Comparison of ENCODE assay signal across 9 cellular contexts in genomic region chr10:116272497-116273221, GRCh38. TPM values are rescaled to one million over a fixed set of nuclear protein-coding genes. Genes with fewer than 3 reads are reported as not detected.
DNase-seq lines count a peak whose midpoint lies in the region; ATAC-seq, FAIRE-seq and TF ChIP-seq lines count a peak whose summit lies in the region.
"Had no signal": no experiment of that assay in that cellular context is flagged by ENCODE, and none has a peak within 500 bp of the region (broad histone marks: within the 10 kb centered on the region; RNA-seq: fewer than 3 reads in every experiment).

GFRA1 (minus strand) TSS chr10:116273206; CDS start chr10:116272029, 1,177 bp downstream.

- no peak within 1 kb of the TSS for H4K5ac ChIP-seq in H9 (ENCODE audit: insufficient read length, low read depth, low read length)

- H2BK5ac ChIP-seq in H9 (ENCODE audit: insufficient read length, low read length), result no peak within 1 kb of the TSS

- ATAC-seq in GM12878 (no peak), GM21576 (IDR thresholded peaks at IDR 0.05; ENCODE audit: unreplicated experiment) (no peak), HG02678 (IDR thresholded peaks at IDR 0.05; ENCODE audit: unreplicated experiment) (no peak)

- no peak within 1 kb of the TSS for H3K18ac ChIP-seq in H9 (ENCODE audit: insufficient read length, low read depth, low read length)

- H3K27ac ChIP-seq in H9 (ENCODE audit: insufficient read length, low read depth, low read length) (no peak within 1 kb of the TSS), GM12878 (ENCODE audit: control insufficient read depth, insufficient read depth) (no peak within 1 kb of the TSS), stomach (peak within 1 kb of the TSS; percentile 1 to 82 (median 68))

- TF ChIP-seq EP300 in GM12878 (IDR thresholded peaks at IDR 0.05; ENCODE audit: borderline replicate concordance in 1 of 2, control insufficient read depth in 1 of 2, low read depth in 2 of 2, low read length in 2 of 2) (no peak), stomach (IDR thresholded peaks at IDR 0.05) (no peak)

- H3K4me3 Mint-ChIP-seq in H9, result peak within 1 kb of the TSS; percentile 68 to 91

- H3K4me2 ChIP-seq in H9 (ENCODE audit: insufficient read depth, insufficient read length, low read length), result peak within 1 kb of the TSS; percentile 94
- peak within 1 kb of the TSS; percentile 55; the same call in 1 of the 2 replicates for H3K4me2 ChIP-seq in GM12878 (ENCODE audit: control insufficient read depth, insufficient read depth)

- H3K9me3 Mint-ChIP-seq in H9, result no peaks in the 10 kb centered on the region; a peak in 3 of 5 replicates

- H3K9ac ChIP-seq in H9 (ENCODE audit: extremely low read depth, insufficient read length, low read length), result no peak within 1 kb of the TSS
- H3K9ac ChIP-seq in GM12878 (ENCODE audit: control insufficient read depth, insufficient read depth, low read length), result no peak within 1 kb of the TSS

- SMC1A ChIA-PET in GM12878 (lab: Charles Lee; ENCODE audit: uncharacterized antibody, unreplicated experiment), result no interaction called here

- POLR2A ChIA-PET in GM12878 (lab: Charles Lee), result no interaction called here

- BruUV-seq in GM12878 (replicated peaks; lab: Mats Ljungman, UMichigan), result no TSS peak

- H3K4me1 ChIP-seq in H9 (ENCODE audit: insufficient read depth, low read length) (no peaks in the 10 kb centered on the region), GM12878 (ENCODE audit: control insufficient read depth, insufficient read depth, low read length) (no peaks in the 10 kb centered on the region), stomach (peaks cover 28 to 48% (median 39%) of the 10 kb centered on the region in 4 donors)

- no peak within 1 kb of the TSS for H3K56ac ChIP-seq in H9 (ENCODE audit: insufficient read length, low read depth, low read length)

- RAD21 ChIA-PET in GM12878 (lab: Charles Lee; ENCODE audit: unreplicated experiment), result no interaction called here

- H4K91ac ChIP-seq in H9 (ENCODE audit: insufficient read length, low read depth, low read length), result no peak within 1 kb of the TSS

- TF ChIP-seq POLR2A in GM12878 (IDR thresholded peaks at IDR 0.05; ENCODE audit: low read depth, low read length), result no peak
- no peak for TF ChIP-seq POLR2A in stomach (IDR thresholded peaks at IDR 0.05)

- H3K9me3 ChIP-seq in H9 (ENCODE audit: control insufficient read depth, low read depth, low read length), result no peaks in the 10 kb centered on the region
- no peaks in the 10 kb centered on the region for H3K9me3 ChIP-seq in GM12878 (replicated peaks; ENCODE audit: control insufficient read depth, insufficient read depth, low read length)
- H3K9me3 ChIP-seq in stomach, result no peaks in the 10 kb centered on the region

- H3K27me3 ChIP-seq in H9 (ENCODE audit: insufficient read depth, low read length), result peaks cover 57% of the 10 kb centered on the region
- peaks cover 2 to 6% of the 10 kb centered on the region in 2 experiments for H3K27me3 ChIP-seq in GM12878 (replicated peaks in 1 of 2; ENCODE audit: control insufficient read depth in 2 of 2, insufficient read depth in 2 of 2, low read length in 1 of 2)
- no peaks in the 10 kb centered on the region for H3K27me3 ChIP-seq in kidney epithelial cell (ENCODE audit: control insufficient read depth, insufficient read depth, low read length)
- H3K27me3 ChIP-seq in stomach, result peaks cover 0 to 68% (median 50%) of the 10 kb centered on the region in 3 donors

- no peaks in the 10 kb centered on the region; a peak in 2 of 7 replicates for H3K36me3 Mint-ChIP-seq in H9 (ENCODE audit: insufficient read depth in 1 of 3, low read depth in 3 of 3)

- no peak within 1 kb of the TSS for H3K14ac ChIP-seq in H9 (ENCODE audit: insufficient read depth, low read length)

- no peak within 1 kb of the TSS for H2BK12ac ChIP-seq in H9 (ENCODE audit: insufficient read length, low read depth, low read length)

- no peaks in the 10 kb centered on the region for H3K79me2 ChIP-seq in H9 (ENCODE audit: insufficient read depth, low read length)
- H3K79me2 ChIP-seq in GM12878 (ENCODE audit: control insufficient read depth, insufficient read depth, low read length), result no peaks in the 10 kb centered on the region

- H4K20me1 ChIP-seq in H9 (ENCODE audit: control insufficient read depth, insufficient read depth, insufficient read length) (no peaks in the 10 kb centered on the region), GM12878 (ENCODE audit: control insufficient read depth, insufficient read depth) (no peaks in the 10 kb centered on the region)

- no peak within 1 kb of the TSS for H3K27ac Mint-ChIP-seq in H9

- no peak within 1 kb of the TSS for H2AK5ac ChIP-seq in H9 (ENCODE audit: insufficient read length, low read length)

- no peak within 1 kb of the TSS for H2BK120ac ChIP-seq in H9 (ENCODE audit: low read depth, low read length, poor library complexity, severe bottlenecking)

- intact Hi-C loops in GM12878 (cut with micrococcal nuclease; ENCODE audit: unreplicated experiment), result no loop called here
- intact Hi-C loops in stomach (cut with DNase I; ENCODE audit: low total_unique reads), result no loop called here

- no CpG with 5 or more reads among the region's 69 CpGs for WGBS in H9 (ENCODE audit: extremely low coverage, insufficient read length, low lambda C conversion rate)
- 4% methylated on average over 49 of the region's 69 CpGs for WGBS in GM12878 (ENCODE audit: insufficient coverage, insufficient replicate concordance, low lambda C conversion rate, missing lambda C conversion rate)
- WGBS in stomach, 5 donors, result 0 to 4% (median 2%) methylated on average over 34 to 69 of the region's 69 CpGs

- no peak for FAIRE-seq in GM12878 (lab: Jason Lieb, UNC)
- FAIRE-seq: endometrium had no signal

- peaks cover 14 to 15% of the 10 kb centered on the region in 2 experiments for H3K4me1 Mint-ChIP-seq in H9

- H2BK15ac ChIP-seq in H9 (ENCODE audit: low read depth, low read length), result no peak within 1 kb of the TSS

- DNase-seq in AG08395 (ENCODE audit: low spot score), result peak; percentile 38
- peak; percentile 55 for DNase-seq in H9
- no peak for DNase-seq in GM12878 (ENCODE audit: low read depth, low spot score)
- DNase-seq in kidney epithelial cell (ENCODE audit: low read depth), result no peak
- DNase-seq in stomach, result no peak
- no peak for DNase-seq in activated gamma-delta T cell treated with Interleukin-2 at 50 U/mL for 16 hours

- H4K8ac ChIP-seq in H9 (replicated peaks; ENCODE audit: insufficient read length, low read depth, low read length), result no peak within 1 kb of the TSS

- no peak within 1 kb of the TSS for H2BK20ac ChIP-seq in H9 (ENCODE audit: low read depth, low read length, poor library complexity, severe bottlenecking)

- H3K23me2 ChIP-seq in H9 (ENCODE audit: insufficient read length, low read depth, low read length, poor library complexity, severe bottlenecking), result peaks cover 37% of the 10 kb centered on the region

- no peak within 1 kb of the TSS for H3T11ph ChIP-seq in H9 (ENCODE audit: low read length)

- no peak for TF ChIP-seq RAD21 in GM12878 (IDR thresholded peaks at IDR 0.05; ENCODE audit: insufficient read depth, low read depth, low read length)

- in situ Hi-C loops in GM12878 (cut with MboI), result no loop called here

- CTCF ChIA-PET in GM12878 (lab: Yijun Ruan, JAX), result no interaction called here

- H3K36me3 ChIP-seq in GM12878 (ENCODE audit: control insufficient read depth in 2 of 2, insufficient read depth in 2 of 2, low read length in 1 of 2), result no peaks in the 10 kb centered on the region
- H3K36me3 ChIP-seq in kidney epithelial cell (ENCODE audit: control insufficient read depth, insufficient read depth, low read length), result no peaks in the 10 kb centered on the region
- H3K36me3 ChIP-seq in stomach, result no peaks in the 10 kb centered on the region

- no peak within 1 kb of the TSS for H3K4ac ChIP-seq in H9 (ENCODE audit: low read depth, low read length)

- no peaks in the 10 kb centered on the region; the same call in none of the 2 replicates for H3K27me3 Mint-ChIP-seq in H9 (ENCODE audit: low read depth)

- TF ChIP-seq CTCF in H9 (conservative IDR thresholded peaks at IDR 0.05), result peak; percentile 41; the same call in 2 of the 3 replicates
- no peak for TF ChIP-seq CTCF in GM12878 (IDR thresholded peaks at IDR 0.05 in 2 of 3, conservative IDR thresholded peaks at IDR 0.05 in 1 of 3; ENCODE audit: control insufficient read depth in 2 of 3, extremely low read depth in 1 of 3, insufficient read depth in 1 of 3, low read depth in 3 of 3, low read length in 3 of 3)
- TF ChIP-seq CTCF in kidney epithelial cell (IDR thresholded peaks at IDR 0.05; ENCODE audit: insufficient read depth, low read length, poor library complexity, severe bottlenecking), result peak; percentile 5
- TF ChIP-seq CTCF in stomach (IDR thresholded peaks at IDR 0.05), result no peak

- H2AFZ ChIP-seq in H9 (ENCODE audit: low read length) (no peak within 1 kb of the TSS), GM12878 (ENCODE audit: control insufficient read depth, low read depth, low read length) (no peak within 1 kb of the TSS)

- no peaks in the 10 kb centered on the region for H3K79me1 ChIP-seq in H9 (ENCODE audit: insufficient read depth, low read depth, low read length, poor library complexity, severe bottlenecking)

- H3K23ac ChIP-seq in H9 (ENCODE audit: insufficient read length, low read depth, low read length), result no peak within 1 kb of the TSS

- H3K4me3 ChIP-seq in GM12878 (no peak within 1 kb of the TSS), kidney epithelial cell (ENCODE audit: low read depth, low read length) (peak within 1 kb of the TSS; percentile 52), stomach (peak within 1 kb of the TSS; percentile 55 to 67 (median 59))

TF ChIP-seq in GM12878, 131 proteins besides CTCF, POLR2A, EP300 and RAD21 (continues in another document):
- TF ChIP-seq CREM (IDR thresholded peaks at IDR 0.05; ENCODE audit: low read depth), result no peak

RNA-seq across cellular contexts. Expression of gene GFRA1, which starts in this region (rescaled TPM):
- total RNA-seq in H9 (2021), result 0.24 and 0.59 TPM in 2 replicates
- not detected in 2 replicates for total RNA-seq in GM12878 (2013; cell fraction: nucleolus; rRNA removed)
- total RNA-seq in GM12878 (2014; rRNA removed), result not detected in 2 replicates
- not detected in 2 replicates for total RNA-seq in GM12878 (2014; rRNA removed; fragmentation: Illumina TruSeq; extraction: Trizol)
- total RNA-seq in GM12878 (2021), result 0.05 TPM in 2 replicates
- polyA plus RNA-seq in GM12878 (2011; ENCODE audit: low read depth), result not detected
- polyA plus RNA-seq in GM12878 (2011; rRNA removed), result not detected in 2 replicates
- not detected in 2 replicates for polyA plus RNA-seq in GM12878 (2011; cell fraction: cytosol; rRNA removed)
- not detected in 2 replicates for polyA plus RNA-seq in GM12878 (2011; cell fraction: nucleus; rRNA removed)
- polyA plus RNA-seq in GM12878 (2012), result 0.01 TPM in 1 of 2 replicates, not detected in the other
- polyA plus RNA-seq in GM12878 (2014; fragmentation: Illumina TruSeq; extraction: Trizol), result not detected in 2 replicates
- polyA plus RNA-seq in GM12878 (2014; fragmentation: Nextera tagmentation; extraction: Ambion mirVana), result not detected
- not detected in 2 replicates for polyA plus RNA-seq in GM12878 (2014; rRNA removed)
- polyA plus RNA-seq in GM12878 (2016; fragmentation: Nextera tagmentation; extraction: Ambion mirVana), result under 1 TPM in 1 of 2 experiments, not detected in 1; 0.19 TPM
- not detected in 2 replicates for polyA minus RNA-seq in GM12878 (2011; rRNA and poly(A)+ RNA removed)
- polyA minus RNA-seq in GM12878 (2011; cell fraction: cytosol; rRNA and poly(A)+ RNA removed), result not detected in 2 replicates
- not detected in 2 replicates for polyA minus RNA-seq in GM12878 (2011; cell fraction: nucleus; rRNA and poly(A)+ RNA removed)
- total RNA-seq in kidney epithelial cell, result 1.6 and 1.7 TPM in 2 replicates
- total RNA-seq in stomach, result 10 to 100 TPM in 2 of 5 donors, 1 to 10 TPM in 2, under 1 TPM in 1; 0.29 to 83.2 (median 6.7) TPM
- 1 to 10 TPM in 2 of 3 donors, under 1 TPM in 1; 0.81 to 3.9 (median 2.0) TPM for polyA plus RNA-seq in stomach

Comparison
In these comparisons a context has a peak if more than half of its experiments do, and no peak if none do; other contexts are left out.
1. Peak in DNase-seq and H3K4me2 ChIP-seq in H9; RNA of the gene not detected or under 1 TPM.
2. H3K27ac ChIP-seq: peak in stomach (5 of 5); none in H9 (single experiment) and GM12878 (single experiment).
3. CTCF ChIP-seq: peak in H9 (single experiment) and kidney epithelial cell (single experiment); none in GM12878 (0 of 3) and stomach (0 of 7).